Comparison of ENCODE assay signal across 8 cellular contexts in the genomic region with DNA sequence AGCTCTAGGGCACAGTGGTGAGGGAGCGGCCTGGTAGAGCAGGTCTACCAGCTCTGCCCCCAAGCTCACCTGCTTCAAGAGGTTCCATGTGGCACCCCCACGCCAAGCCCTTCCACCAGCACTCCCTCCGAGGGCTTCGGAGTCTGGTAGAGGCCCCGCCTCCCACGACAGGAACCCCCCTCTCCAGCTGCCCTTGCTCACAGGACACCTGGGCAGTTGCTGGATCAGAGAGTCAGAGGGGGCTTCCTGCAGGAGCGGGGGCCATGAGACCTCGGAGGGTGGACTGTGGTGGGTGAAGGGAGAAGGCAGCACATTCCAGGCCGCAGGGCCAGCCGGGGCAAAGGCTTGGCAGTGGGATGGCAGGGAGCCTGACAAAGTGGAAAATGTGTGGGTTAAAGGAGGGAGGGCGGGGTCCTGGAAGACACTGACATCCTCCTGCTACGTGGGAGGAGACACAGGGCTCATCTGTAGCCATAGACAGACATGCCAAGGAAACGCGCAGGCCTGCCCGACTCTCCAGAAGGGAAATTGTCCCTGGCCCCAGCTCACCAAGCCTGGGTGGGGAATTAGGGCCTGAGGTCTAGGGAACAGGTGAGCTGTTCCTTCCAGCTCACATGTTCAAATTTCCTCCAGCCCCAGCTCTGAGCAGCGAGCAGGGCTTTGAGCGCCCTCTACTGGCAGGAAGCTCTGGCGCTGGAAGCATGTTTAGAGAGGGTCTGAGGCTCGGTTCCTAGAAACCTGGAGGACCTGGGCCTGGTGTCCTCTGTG.
DNase-seq lines count a peak whose midpoint lies in the region; ATAC-seq and TF ChIP-seq lines count a peak whose summit lies in the region.

No MANE protein-coding gene starts in this region.

- H3K27ac ChIP-seq in HL-60 (replicated peaks), result no peak overlapping the region
- H3K27ac ChIP-seq in naive thymus-derived CD4-positive, alpha-beta T cell (ENCODE audit: low read depth, low read length), result no peak overlapping the region

- H3K9me3 ChIP-seq in naive thymus-derived CD4-positive, alpha-beta T cell (ENCODE audit: control insufficient read depth in 2 of 3, low read length in 3 of 3), result no peaks in the 10 kb centered on the region

- H3K9me3 Mint-ChIP-seq in naive thymus-derived CD4-positive, alpha-beta T cell, result no peaks in the 10 kb centered on the region

- H3K4me3 ChIP-seq in HL-60 (replicated peaks; ENCODE audit: insufficient read depth, low read length), result no peak overlapping the region
- no peak overlapping the region for H3K4me3 ChIP-seq in epithelial cell of proximal tubule (ENCODE audit: low read depth, low read length)
- no peak overlapping the region for H3K4me3 ChIP-seq in naive thymus-derived CD4-positive, alpha-beta T cell (ENCODE audit: low read length)

- H3K27me3 Mint-ChIP-seq in naive thymus-derived CD4-positive, alpha-beta T cell, result no peaks in the 10 kb centered on the region

- peak; percentile 82 for DNase-seq in CD1c-positive myeloid dendritic cell (ENCODE audit: extremely low spot score)
- DNase-seq in HL-60 (ENCODE audit: low read depth in 1 of 2, low spot score in 1 of 2), result peak; percentile 61 to 76
- DNase-seq in NOMO-1 treated with DMSO at 0.1 percent for 48 hours (lab: John Stamatoyannopoulos, UW; ENCODE audit: unreplicated experiment), result peak; percentile 41
- DNase-seq in activated CD8-positive, alpha-beta memory T cell treated with anti-CD3 and anti-CD28 coated beads, Interleukin-2, amount 50 U/mL, for 4 hours, result peak; percentile 84
- DNase-seq in epithelial cell of proximal tubule (ENCODE audit: low read depth), result no peak
- DNase-seq in naive thymus-derived CD4-positive, alpha-beta T cell, result peak; percentile 55 to 82 (median 72)
- DNase-seq in stimulated activated naive CD4-positive, alpha-beta T cell (lab: John Stamatoyannopoulos, UW), result peak; percentile 44 to 84 (median 70)

- POLR2A ChIA-PET in naive thymus-derived CD4-positive, alpha-beta T cell (lab: Charles Lee), result interaction anchor here (1.1 kb wide), 1 partner anchor 23 kb away, joined by 4 read pairs; no protein-coding TSS in a partner anchor

- no peak overlapping the region for H3K4me3 Mint-ChIP-seq in naive thymus-derived CD4-positive, alpha-beta T cell

- CTCF ChIA-PET in naive thymus-derived CD4-positive, alpha-beta T cell (lab: Charles Lee), result interaction anchor here (0.7 to 3.3 kb wide), 15 partner anchors 12 to 648 kb away, joined by 3 to 40 read pairs (median 4); no protein-coding TSS in a partner anchor

- no peaks in the 10 kb centered on the region for H3K36me3 ChIP-seq in naive thymus-derived CD4-positive, alpha-beta T cell (ENCODE audit: control insufficient read depth in 2 of 3, insufficient read depth in 3 of 3, low read length in 3 of 3)

- intact Hi-C loops in naive thymus-derived CD4-positive, alpha-beta T cell (cut with micrococcal nuclease), result loop anchor here (1.0 to 2.0 kb wide), 4 partner anchors 17 to 481 kb away; no protein-coding TSS in a partner anchor

- TF ChIP-seq CTCF in HL-60 (IDR thresholded peaks at IDR 0.05; ENCODE audit: insufficient read depth, low read length) (peak; percentile 87), epithelial cell of proximal tubule (conservative IDR thresholded peaks at IDR 0.05; ENCODE audit: low read depth, low read length) (peak; percentile 96)

- H3K27me3 ChIP-seq in HL-60 (ENCODE audit: insufficient read depth, poor library complexity, severe bottlenecking), result no peaks in the 10 kb centered on the region
- H3K27me3 ChIP-seq in naive thymus-derived CD4-positive, alpha-beta T cell (ENCODE audit: control insufficient read depth in 2 of 2, insufficient read depth in 2 of 2, low read length in 2 of 2), result no peaks in the 10 kb centered on the region

- H3K4me1 Mint-ChIP-seq in naive thymus-derived CD4-positive, alpha-beta T cell, result peaks cover 0 to 16% (median 11%) of the 10 kb centered on the region in 7 donors

- no peak for ATAC-seq in naive thymus-derived CD4-positive, alpha-beta T cell
- ATAC-seq in HG03108 (IDR thresholded peaks at IDR 0.05; ENCODE audit: unreplicated experiment), result no peak

- H3K36me3 Mint-ChIP-seq in naive thymus-derived CD4-positive, alpha-beta T cell, result no peaks in the 10 kb centered on the region

- peak overlapping the region in 3 of 9 donors; percentile 38 to 77 (median 59) for H3K27ac Mint-ChIP-seq in naive thymus-derived CD4-positive, alpha-beta T cell

- peaks cover 5 to 12% of the 10 kb centered on the region in 2 donors for H3K4me1 ChIP-seq in naive thymus-derived CD4-positive, alpha-beta T cell (ENCODE audit: control insufficient read depth in 2 of 2, insufficient read depth in 2 of 2, low read length in 2 of 2)
